Comparison of ENCODE assay signal across 11 cellular contexts in the genomic region with DNA sequence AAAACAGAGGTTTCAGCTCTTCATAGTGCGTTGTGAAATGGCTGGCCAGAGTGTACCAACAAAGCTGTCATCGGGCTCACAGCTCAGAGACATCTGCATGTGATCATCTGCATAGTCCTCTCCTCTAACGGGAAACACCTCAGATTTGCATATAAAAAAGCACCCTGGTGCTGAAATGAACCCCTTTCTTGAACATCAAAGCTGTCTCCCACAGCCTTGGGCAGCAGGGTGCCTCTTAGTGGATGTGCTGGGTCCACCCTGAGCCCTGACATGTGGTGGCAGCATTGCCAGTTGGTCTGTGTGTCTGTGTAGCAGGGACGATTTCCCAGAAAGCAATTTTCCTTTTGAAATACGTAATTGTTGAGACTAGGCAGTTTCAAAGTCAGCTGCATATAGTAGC.
DNase-seq lines count a peak whose midpoint lies in the region; ATAC-seq and TF ChIP-seq lines count a peak whose summit lies in the region.
"Had no signal": no experiment of that assay in that cellular context is flagged by ENCODE, and none has a peak within 500 bp of the region (broad histone marks: within the 10 kb centered on the region; RNA-seq: fewer than 3 reads in every experiment).

No MANE protein-coding gene starts in this region.

- H3K4me3 ChIP-seq in HUES48 (ENCODE audit: low read depth, low read length): no peak overlapping the region
- H3K4me3 ChIP-seq in fibroblast of mammary gland (ENCODE audit: control insufficient read depth, low read depth, low read length): no peak overlapping the region
- no peak overlapping the region for H3K4me3 ChIP-seq in tibial artery

- DNase-seq in AG20443 (ENCODE audit: low spot score) (peak; percentile 51), fibroblast of mammary gland (ENCODE audit: low read depth) (peak; percentile 61), COLO829 (ENCODE audit: low spot score) (no peak), tibial artery (no peak), NCI-H524 (lab: John Stamatoyannopoulos, UW) (no peak)
- DNase-seq: activated naive CD8-positive, alpha-beta T cell treated with anti-CD3 and anti-CD28 coated beads, Interleukin-2, amount 10 ng/mL, durations not matched to agents 7 days and 5 days; DMS153; foreskin melanocyte had no signal

- intact Hi-C loops in tibial artery (cut with DNase I; ENCODE audit: low total_unique reads): no loop called here

- ATAC-seq in GM18858 (IDR thresholded peaks at IDR 0.05; ENCODE audit: unreplicated experiment) (peak; percentile 57), HG02623 (IDR thresholded peaks at IDR 0.05; ENCODE audit: unreplicated experiment) (no peak)

- H3K27ac ChIP-seq in HUES48 (ENCODE audit: low read depth, low read length) (peak overlapping the region; percentile 28), tibial artery (no peak overlapping the region)

- TF ChIP-seq CTCF in fibroblast of mammary gland (conservative IDR thresholded peaks at IDR 0.05; ENCODE audit: control insufficient read depth, insufficient read depth, low read depth, low read length): no peak
- TF ChIP-seq CTCF in tibial artery (IDR thresholded peaks at IDR 0.05): no peak

- H3K4me1 ChIP-seq in HUES48 (ENCODE audit: control insufficient read depth, insufficient read depth, low read length) (peaks cover 16% of the 10 kb centered on the region), tibial artery (peaks cover 0 to 4% (median 2%) of the 10 kb centered on the region in 4 donors)

- no peaks in the 10 kb centered on the region for H3K27me3 ChIP-seq in HUES48 (ENCODE audit: control insufficient read depth, insufficient read depth, low read length)
- no peaks in the 10 kb centered on the region for H3K27me3 ChIP-seq in tibial artery

- no peaks in the 10 kb centered on the region for H3K9me3 ChIP-seq in HUES48 (ENCODE audit: control insufficient read depth, insufficient read depth, low read length)
- H3K9me3 ChIP-seq in tibial artery: no peaks in the 10 kb centered on the region

- H3K36me3 ChIP-seq in HUES48 (ENCODE audit: control insufficient read depth, insufficient read depth, low read length): peaks cover 24% of the 10 kb centered on the region
- peaks cover 22 to 47% (median 28%) of the 10 kb centered on the region in 3 donors for H3K36me3 ChIP-seq in tibial artery

- H3K9ac ChIP-seq in HUES48 (ENCODE audit: low read depth, low read length): no peak overlapping the region

Comparison
In these comparisons a context has a peak if more than half of its experiments do, and no peak if none do; other contexts are left out.
1. DNase-seq: peak in AG20443 (single experiment) and fibroblast of mammary gland (single experiment); none in COLO829 (single experiment), tibial artery (0 of 2) and NCI-H524 (0 of 2).